29 cellular contexts compared by ENCODE assay signal in the genomic region with DNA sequence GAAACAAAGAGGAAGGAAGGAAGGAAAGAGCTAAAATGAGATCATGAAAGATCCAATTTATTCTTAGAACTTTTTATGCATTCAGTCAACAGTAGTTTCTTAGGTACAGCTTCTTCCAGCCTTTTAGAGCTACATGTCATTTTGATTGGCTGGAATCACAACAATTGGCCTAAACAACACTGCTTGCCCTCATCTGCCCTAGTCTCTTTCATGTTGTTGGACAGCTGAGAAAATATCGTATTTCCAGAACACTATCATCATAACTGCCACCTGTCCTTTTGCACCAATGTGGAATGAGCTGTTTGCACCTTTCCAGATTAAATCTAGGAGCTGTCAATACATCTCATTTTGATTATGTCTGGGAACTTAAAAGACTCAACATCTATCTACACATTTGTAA.
A peak's percentile ranks its signal among the peaks of the same experiment; 100 is the strongest.
DNase-seq lines count a peak whose midpoint lies in the region; ATAC-seq and TF ChIP-seq lines count a peak whose summit lies in the region.
"Had no signal": no experiment of that assay in that cellular context is flagged by ENCODE, and none has a peak within 500 bp of the region (broad histone marks: within the 10 kb centered on the region; RNA-seq: fewer than 3 reads in every experiment).

No MANE protein-coding gene starts in this region.

- H3K4me1 ChIP-seq in right atrium auricular region (peaks cover 0 to 35% of the 10 kb centered on the region in 2 donors), mesenchymal stem cell (ENCODE audit: control insufficient read depth, insufficient read depth, low read depth, low read length) (peaks cover 1% of the 10 kb centered on the region), skeletal muscle tissue (ENCODE audit: control insufficient read depth in 3 of 3, insufficient read depth in 3 of 3, low read length in 3 of 3) (peaks cover 24 to 36% (median 30%) of the 10 kb centered on the region in 3 donors), body of pancreas (peaks cover 17% of the 10 kb centered on the region)
- H3K4me1 ChIP-seq: foreskin keratinocyte had no signal

- H3K27ac ChIP-seq in right atrium auricular region (peak overlapping the region; percentile 10 to 87), mesenchymal stem cell (ENCODE audit: low read length, poor library complexity, severe bottlenecking) (no peak overlapping the region), skeletal muscle tissue (ENCODE audit: low read depth, low read length) (peak overlapping the region; percentile 72), body of pancreas (no peak overlapping the region)
- H3K27ac ChIP-seq: foreskin keratinocyte, RWPE1, SK-N-MC had no signal

- H2AK5ac ChIP-seq in mesenchymal stem cell (ENCODE audit: low read length, severe bottlenecking) = no peak overlapping the region

- no peak overlapping the region for H3K4me2 ChIP-seq in mesenchymal stem cell (ENCODE audit: low read length, poor library complexity, severe bottlenecking)

- TF ChIP-seq CTCF in right atrium auricular region (IDR thresholded peaks at IDR 0.05) (no peak), GM13976 (IDR thresholded peaks at IDR 0.05; ENCODE audit: borderline replicate concordance, control extremely low read depth, extremely low read depth, insufficient read depth, missing control alignments) (no peak), body of pancreas (IDR thresholded peaks at IDR 0.05) (no peak)

- no peak for ATAC-seq in Right ventricle myocardium inferior
- no peak for ATAC-seq in GM21423 (IDR thresholded peaks at IDR 0.05; ENCODE audit: unreplicated experiment)
- no peak for ATAC-seq in body of pancreas
- ATAC-seq: activated CD4-positive, CD25-positive, alpha-beta regulatory T cell treated with anti-CD3 and anti-CD28 coated beads, Interleukin-2, amount 50 U/mL, for 24 hours; activated CD8-positive, alpha-beta T cell treated with anti-CD3 and anti-CD28 coated beads for 36 hours; activated T-helper 17 cell treated with anti-CD3 and anti-CD28 coated beads, Interleukin-2, amount 50 U/mL, for 72 hours; foreskin keratinocyte; GM12878; left lobe of liver; right cardiac atrium; stimulated activated memory B cell treated with anti-CD40 and anti-IgM and Interleukin-4, amounts not matched to agents 10 μg/mL and 1 μg/mL and 100 μg/mL, for 72 hours had no signal

- 93% methylated on average over 1 of the region's 1 CpG for WGBS in mesenchymal stem cell
- 59 to 64% methylated on average over 1 of the region's 1 CpG for WGBS in body of pancreas, 2 donors

- no peak overlapping the region for H4K8ac ChIP-seq in mesenchymal stem cell (ENCODE audit: low read length)

- no peak overlapping the region for H3K4ac ChIP-seq in mesenchymal stem cell (ENCODE audit: low read depth in 1 of 2, low read length in 2 of 2)

- DNase-seq in right atrium auricular region (ENCODE audit: low spot score) = no peak
- DNase-seq in Right ventricle myocardium inferior (ENCODE audit: missing footprints) = no peak
- no peak for DNase-seq in mesenchymal stem cell
- no peak for DNase-seq in activated CD4-positive, alpha-beta T cell treated with anti-CD3 and anti-CD28 coated beads for 1 hour
- DNase-seq in GM13976 (ENCODE audit: low spot score) = no peak
- DNase-seq in body of pancreas = no peak
- DNase-seq: activated CD8-positive, alpha-beta T cell treated with anti-CD3 and anti-CD28 coated beads for 36 hours; activated naive CD4-positive, alpha-beta T cell treated with anti-CD3 and anti-CD28 coated beads, Interleukin-2, amount 50 U/mL, for 16 hours; amygdala; CD4-positive, alpha-beta memory T cell; effector CD4-positive, alpha-beta T cell; EL; foreskin keratinocyte; hypothalamus; NCI-H1105; NCI-H1930; NCI-H2227 treated with DMSO at 0.1 percent for 48 hours; nephron progenitor cell; right cardiac atrium; stimulated activated CD4-positive, alpha-beta T cell treated with anti-CD3 and anti-CD28 coated beads, Interleukin-4, amount 100 ng/mL, for 24 hours had no signal

- no peak overlapping the region for H2BK12ac ChIP-seq in mesenchymal stem cell (ENCODE audit: low read length in 2 of 2)

- no peak overlapping the region for H2BK5ac ChIP-seq in mesenchymal stem cell (ENCODE audit: low read depth, low read length, poor library complexity, severe bottlenecking)

- H2BK120ac ChIP-seq in mesenchymal stem cell (ENCODE audit: low read depth, low read length) = no peak overlapping the region

- H2AFZ ChIP-seq in mesenchymal stem cell (ENCODE audit: low read depth, low read length) = no peak overlapping the region

- no peak overlapping the region for H3K14ac ChIP-seq in mesenchymal stem cell (ENCODE audit: low read length in 2 of 2)

- H3K27me3 ChIP-seq in right atrium auricular region = no peaks in the 10 kb centered on the region
- no peaks in the 10 kb centered on the region for H3K27me3 ChIP-seq in mesenchymal stem cell (ENCODE audit: control insufficient read depth in 1 of 2, insufficient read depth in 1 of 2, low read length in 2 of 2)
- H3K27me3 ChIP-seq in skeletal muscle tissue (ENCODE audit: control insufficient read depth in 3 of 3, insufficient read depth in 3 of 3, low read length in 3 of 3) = no peaks in the 10 kb centered on the region
- H3K27me3 ChIP-seq in body of pancreas = no peaks in the 10 kb centered on the region
- H3K27me3 ChIP-seq: foreskin keratinocyte had no signal

- intact Hi-C loops in Right ventricle myocardium inferior (cut with DNase I) = no loop called here
- intact Hi-C loops in body of pancreas (cut with DNase I) = loop anchor here (10.0 kb wide), 1 partner anchor 161 kb away; a partner anchor contains a TSS

- no peak overlapping the region for H3K18ac ChIP-seq in mesenchymal stem cell (ENCODE audit: low read depth in 1 of 2, low read length in 2 of 2)

- no peak overlapping the region for H4K91ac ChIP-seq in mesenchymal stem cell (ENCODE audit: low read length)

- in situ Hi-C loops in GM13976 (cut with MboI; ENCODE audit: low sequenced_read_pairs, unreplicated experiment) = no loop called here

- peaks cover 15% of the 10 kb centered on the region for H3K36me3 ChIP-seq in right atrium auricular region
- H3K36me3 ChIP-seq in mesenchymal stem cell (ENCODE audit: control insufficient read depth in 1 of 2, insufficient read depth in 2 of 2, low read depth in 1 of 2, low read length in 2 of 2) = peaks cover 8 to 91% of the 10 kb centered on the region in 2 experiments
- H3K36me3 ChIP-seq in skeletal muscle tissue (ENCODE audit: control insufficient read depth in 3 of 3, insufficient read depth in 3 of 3, low read length in 3 of 3) = peaks cover 5 to 13% (median 10%) of the 10 kb centered on the region in 3 donors
- H3K36me3 ChIP-seq in body of pancreas (replicated peaks in 1 of 2; ENCODE audit: insufficient read depth in 1 of 2, low read depth in 2 of 2) = peaks cover 0 to 2% of the 10 kb centered on the region in 2 donors

- H3K9me3 ChIP-seq in right atrium auricular region (no peaks in the 10 kb centered on the region), mesenchymal stem cell (ENCODE audit: control insufficient read depth, low read length) (no peaks in the 10 kb centered on the region), skeletal muscle tissue (ENCODE audit: control insufficient read depth in 3 of 3, low read length in 3 of 3) (no peaks in the 10 kb centered on the region), body of pancreas (no peaks in the 10 kb centered on the region)

- H3K4me3 ChIP-seq in right atrium auricular region (no peak overlapping the region), mesenchymal stem cell (ENCODE audit: insufficient read depth in 1 of 2, low read depth in 1 of 2, low read length in 2 of 2) (no peak overlapping the region), skeletal muscle tissue (ENCODE audit: low read length in 3 of 3) (no peak overlapping the region), body of pancreas (no peak overlapping the region)
- H3K4me3 ChIP-seq: GM12878, SK-N-MC had no signal

- H3K9ac ChIP-seq in mesenchymal stem cell (ENCODE audit: low read length) (peak overlapping the region; percentile 10), skeletal muscle tissue (ENCODE audit: low read depth in 1 of 3, low read length in 3 of 3) (no peak overlapping the region)

- H3K23ac ChIP-seq in mesenchymal stem cell (ENCODE audit: low read length in 2 of 2) = no peak overlapping the region

- TF ChIP-seq POLR2A in body of pancreas (IDR thresholded peaks at IDR 0.05) = no peak

- H2BK15ac ChIP-seq in mesenchymal stem cell (ENCODE audit: low read depth, poor library complexity, severe bottlenecking) = no peak overlapping the region

- peaks cover 1% of the 10 kb centered on the region for H3K79me1 ChIP-seq in mesenchymal stem cell (replicated peaks; ENCODE audit: low read length, poor library complexity, severe bottlenecking)

Comparison
In these comparisons a context has a peak if more than half of its experiments do, and no peak if none do; other contexts are left out.
1. H3K27ac ChIP-seq: peak in right atrium auricular region (2 of 2) and skeletal muscle tissue (single experiment); none in mesenchymal stem cell (single experiment) and body of pancreas (0 of 4).